15 cellular contexts compared by ENCODE assay signal in genomic region chr17:45977976-45978626, GRCh38. TPM values are rescaled to one million over a fixed set of nuclear protein-coding genes. Genes with fewer than 3 reads are reported as not detected.
DNase-seq lines count a peak whose midpoint lies in the region; ATAC-seq, FAIRE-seq and TF ChIP-seq lines count a peak whose summit lies in the region.
"Had no signal": no experiment of that assay in that cellular context is flagged by ENCODE, and none has a peak within 500 bp of the region (broad histone marks: within the 10 kb centered on the region; RNA-seq: fewer than 3 reads in every experiment).

No MANE protein-coding gene starts in this region.

- H3K36me3 ChIP-seq in HepG2 (replicated peaks in 1 of 2; ENCODE audit: control insufficient read depth in 1 of 2, insufficient read depth in 2 of 2, low read length in 2 of 2) (no peaks in the 10 kb centered on the region), right lobe of liver (no peaks in the 10 kb centered on the region), smooth muscle cell (ENCODE audit: low read depth) (no peaks in the 10 kb centered on the region)

- H2AFZ ChIP-seq in HepG2 (ENCODE audit: low read length) = no peak overlapping the region
- no peak overlapping the region for H2AFZ ChIP-seq in smooth muscle cell (ENCODE audit: low read depth)

- TF ChIP-seq POLR2A in HepG2 (IDR thresholded peaks at IDR 0.05; ENCODE audit: insufficient read depth in 1 of 2, low read depth in 2 of 2, low read length in 2 of 2) (no peak), right lobe of liver (IDR thresholded peaks at IDR 0.05) (no peak)

- POLR2A ChIA-PET in HepG2 (lab: Yijun Ruan, JAX) = no interaction called here

- H3K4me2 ChIP-seq in HepG2 (ENCODE audit: low read depth, low read length) = no peak overlapping the region
- no peak overlapping the region for H3K4me2 ChIP-seq in smooth muscle cell

- DNase-seq in HepG2 (ENCODE audit: low spot score) (no peak), right lobe of liver (no peak), islet precursor cell (peak; percentile 57), posterior vena cava (ENCODE audit: low spot score) (peak; percentile 10), smooth muscle cell (lab: John Stamatoyannopoulos, UW; ENCODE audit: unreplicated experiment) (no peak), SW 1271 (lab: John Stamatoyannopoulos, UW) (no peak)
- DNase-seq: DMS53, GF-D8, H7 had no signal

- no peak for TF ChIP-seq EP300 in HepG2 (IDR thresholded peaks at IDR 0.05; ENCODE audit: low read depth in 2 of 2, low read length in 2 of 2)
- TF ChIP-seq EP300 in HepG2 (CRISPR knock-in tag; IDR thresholded peaks at IDR 0.05; ENCODE audit: borderline replicate concordance) = no peak

- CTCF ChIA-PET in HepG2 (lab: Yijun Ruan, JAX; ENCODE audit: low intra/inter-chr PET ratio, low total read pairs) = no interaction called here

- 50% methylated on average over 3 of the region's 3 CpGs for WGBS in HepG2 (ENCODE audit: low lambda C conversion rate)
- WGBS in right lobe of liver (ENCODE audit: insufficient coverage, low coverage, low lambda C conversion rate, missing lambda C conversion rate) = 84% methylated on average over 3 of the region's 3 CpGs
- 82% methylated on average over 3 of the region's 3 CpGs for WGBS in smooth muscle cell (ENCODE audit: low lambda C conversion rate)

- H3K79me2 ChIP-seq in HepG2 (ENCODE audit: insufficient read depth, low read length) = no peaks in the 10 kb centered on the region
- H3K79me2 ChIP-seq in smooth muscle cell (ENCODE audit: low read depth) = no peaks in the 10 kb centered on the region

- H3K27ac ChIP-seq in HepG2 (ENCODE audit: extremely low read length, insufficient read depth, low read length) (no peak overlapping the region), right lobe of liver (no peak overlapping the region), smooth muscle cell (ENCODE audit: low read depth) (no peak overlapping the region)
- H3K27ac ChIP-seq: 22Rv1 had no signal

- TF ChIP-seq CTCF in HepG2 (CRISPR knock-in tag; IDR thresholded peaks at IDR 0.05) (no peak), right lobe of liver (IDR thresholded peaks at IDR 0.05) (no peak), smooth muscle cell (IDR thresholded peaks at IDR 0.05; ENCODE audit: borderline replicate concordance, insufficient read depth, poor library complexity, severe bottlenecking) (no peak)

- H3K9ac ChIP-seq in HepG2 (ENCODE audit: insufficient read depth, low read depth, low read length) = no peak overlapping the region
- no peak overlapping the region for H3K9ac ChIP-seq in smooth muscle cell (ENCODE audit: low read depth)

- ATAC-seq in HepG2 (no peak), right lobe of liver (no peak), GM21737 (IDR thresholded peaks at IDR 0.05; ENCODE audit: unreplicated experiment) (no peak), HG03097 (IDR thresholded peaks at IDR 0.05; ENCODE audit: low FRiP score, unreplicated experiment) (no peak)

- no TSS peak for BruUV-seq in HepG2 (replicated peaks; lab: Mats Ljungman, UMichigan)

- H3K4me3 ChIP-seq in HepG2 (replicated peaks in 1 of 3; ENCODE audit: insufficient read depth in 1 of 3, low read depth in 2 of 3, low read length in 3 of 3) = no peak overlapping the region
- H3K4me3 ChIP-seq in right lobe of liver = no peak overlapping the region
- H3K4me3 ChIP-seq in smooth muscle cell = no peak overlapping the region

- no peak for FAIRE-seq in HepG2 (lab: Jason Lieb, UNC)

- no peaks in the 10 kb centered on the region for H3F3A ChIP-seq in smooth muscle cell (ENCODE audit: low read depth)

- intact Hi-C loops in HepG2 (cut with micrococcal nuclease; ENCODE audit: unreplicated experiment) = no loop called here
- intact Hi-C loops in right lobe of liver (cut with DNase I) = no loop called here
- intact Hi-C loops in posterior vena cava (cut with DNase I) = loop anchor here in 1 of 2 donors (10.0 kb wide), 1 partner anchor 1673 kb away; the partner anchor contains the start of gene RUNDC3A

- H3K27me3 ChIP-seq in HepG2 (ENCODE audit: control insufficient read depth in 1 of 2, insufficient read depth in 2 of 2, low read length in 2 of 2) (no peaks in the 10 kb centered on the region; a peak in 1 of 5 replicates), right lobe of liver (no peaks in the 10 kb centered on the region), smooth muscle cell (ENCODE audit: low read depth) (no peaks in the 10 kb centered on the region)

- H4K20me1 ChIP-seq in HepG2 (ENCODE audit: insufficient read depth, low read length) = no peaks in the 10 kb centered on the region; the same call in 1 of the 2 replicates
- H4K20me1 ChIP-seq in smooth muscle cell (ENCODE audit: low read depth) = no peaks in the 10 kb centered on the region

- no peak for TF ChIP-seq RAD21 in HepG2 (CRISPR knock-in tag; IDR thresholded peaks at IDR 0.05)

- H3K4me1 ChIP-seq in HepG2 (ENCODE audit: insufficient read depth, low read length) (no peaks in the 10 kb centered on the region), right lobe of liver (no peaks in the 10 kb centered on the region), smooth muscle cell (ENCODE audit: low read depth) (no peaks in the 10 kb centered on the region)

- H3K9me3 ChIP-seq in HepG2 (ENCODE audit: low read length) (no peaks in the 10 kb centered on the region), right lobe of liver (no peaks in the 10 kb centered on the region), smooth muscle cell (replicated peaks; ENCODE audit: low read depth) (no peaks in the 10 kb centered on the region)

- in situ Hi-C loops in HepG2 (cut with HindIII; ENCODE audit: extremely low pct_ligation_motif_present, low pct_unique_long_range_greater_than_20kb) = no loop called here

TF ChIP-seq in HepG2, 621 proteins besides CTCF, POLR2A, EP300 and RAD21:
- no peak for TF ChIP-seq KLF9 (CRISPR knock-in tag; IDR thresholded peaks at IDR 0.05; ENCODE audit: low read depth)
- TF ChIP-seq RAD51 (IDR thresholded peaks at IDR 0.05; ENCODE audit: borderline replicate concordance) = peak; percentile 71; the same call in 1 of the 2 replicates
- TF ChIP-seq USF2 (IDR thresholded peaks at IDR 0.05; ENCODE audit: low read depth, low read length) = peak; percentile 47; the same call in 1 of the 2 replicates
- TF ChIP-seq USF2 (CRISPR knock-in tag; IDR thresholded peaks at IDR 0.05; ENCODE audit: borderline replicate concordance) = no peak

RNA-seq across cellular contexts. Expression of gene STH, which starts 20.9 kb away (rescaled TPM):
- not detected in 2 replicates for total RNA-seq in HepG2 (2016; rRNA removed; fragmentation: Illumina TruSeq; extraction: Trizol)
- not detected in 2 replicates for total RNA-seq in HepG2 (2016; cell fraction: cytosol; rRNA removed; fragmentation: Illumina TruSeq; extraction: Trizol; ENCODE audit: low read depth)
- total RNA-seq in HepG2 (2016; cell fraction: insoluble cytoplasmic fraction; rRNA removed; fragmentation: Illumina TruSeq; extraction: Trizol) = not detected in 2 replicates
- total RNA-seq in HepG2 (2016; cell fraction: membrane; rRNA removed; fragmentation: Illumina TruSeq; extraction: Trizol) = not detected in 2 replicates
- not detected in 2 replicates for total RNA-seq in HepG2 (2016; cell fraction: nucleus; rRNA removed; fragmentation: Illumina TruSeq; extraction: Trizol)
- 0.37 TPM in 1 of 2 replicates, not detected in the other for polyA plus RNA-seq in HepG2 (2011; rRNA removed)
- polyA plus RNA-seq in HepG2 (2011; cell fraction: cytosol; rRNA removed) = not detected in 2 replicates
- polyA plus RNA-seq in HepG2 (2011; cell fraction: nucleus; rRNA removed) = not detected in 2 replicates
- polyA plus RNA-seq in HepG2 (2012) = not detected in 2 replicates
- polyA plus RNA-seq in HepG2 (2016; cell fraction: cytosol; fragmentation: Illumina TruSeq; extraction: Trizol; ENCODE audit: low read depth) = not detected in 2 replicates
- not detected in 2 replicates for polyA plus RNA-seq in HepG2 (2016; cell fraction: insoluble cytoplasmic fraction; fragmentation: Illumina TruSeq; extraction: Trizol; ENCODE audit: low read depth)
- not detected in 2 replicates for polyA plus RNA-seq in HepG2 (2016; cell fraction: membrane; fragmentation: Illumina TruSeq; extraction: Trizol; ENCODE audit: low read depth)
- polyA plus RNA-seq in HepG2 (2016; cell fraction: nucleus; fragmentation: Illumina TruSeq; extraction: Trizol; ENCODE audit: insufficient read depth, low read depth) = not detected in 2 replicates
- polyA minus RNA-seq in HepG2 (2011; rRNA and poly(A)+ RNA removed; ENCODE audit: low replicate concordance) = 0.78 TPM in 1 of 2 replicates, not detected in the other
- polyA minus RNA-seq in HepG2 (2011; cell fraction: cytosol; rRNA and poly(A)+ RNA removed) = not detected in 2 replicates
- polyA minus RNA-seq in HepG2 (2011; cell fraction: nucleus; rRNA and poly(A)+ RNA removed) = not detected in 2 replicates
- total RNA-seq in right lobe of liver = not detected
- total RNA-seq in posterior vena cava = not detected
- total RNA-seq in smooth muscle cell = not detected in 2 replicates
- polyA plus RNA-seq in smooth muscle cell = 0.78 TPM in 1 of 2 replicates, not detected in the other
- total RNA-seq: A673, H7, HT1080 had no signal
- polyA plus RNA-seq: BJ had no signal

Comparison
In these comparisons a context has a peak if more than half of its experiments do, and no peak if none do; other contexts are left out.
1. DNase-seq: peak in islet precursor cell (single experiment) and posterior vena cava (single experiment); none in HepG2 (single experiment), right lobe of liver (0 of 3), smooth muscle cell (single experiment) and SW 1271 (0 of 2).